Comparison of ENCODE assay signal across 17 cellular contexts in genomic region chr20:53527196-53527595, GRCh38.
A peak's percentile ranks its signal among the peaks of the same experiment; 100 is the strongest.
DNase-seq lines count a peak whose midpoint lies in the region; ATAC-seq, FAIRE-seq and TF ChIP-seq lines count a peak whose summit lies in the region.
"Had no signal": no experiment of that assay in that cellular context is flagged by ENCODE, and none has a peak within 500 bp of the region (broad histone marks: within the 10 kb centered on the region; RNA-seq: fewer than 3 reads in every experiment).

No MANE protein-coding gene starts in this region.

- DNase-seq in AG08395 (ENCODE audit: low spot score): peak; percentile 31
- peak; percentile 34 for DNase-seq in AG20443 (ENCODE audit: low spot score)
- DNase-seq in K562 (ENCODE audit: extremely low read depth in 1 of 4, low spot score in 3 of 4): no peak
- DNase-seq in nephron progenitor cell: no peak
- DNase-seq in gastrocnemius medialis: no peak
- DNase-seq in Kasumi-1 (lab: John Stamatoyannopoulos, UW): no peak
- DNase-seq in activated T-helper 1 cell treated with anti-CD3 and anti-CD28 coated beads, Interleukin-12 subunit alpha, Interleukin-12 subunit beta, Interleukin-2, Interleukin-4 antibody, amounts not matched to agents 30 ng/mL and 10 ng/mL and 1 ng/mL, durations not matched to agents 14 hours and 24 hours and 36 hours (ENCODE audit: low spot score): no peak
- DNase-seq in activated T-cell treated with anti-CD3 and anti-CD28 coated beads, Interleukin-2, amount 50 U/mL, for 4 hours: no peak
- DNase-seq: AML-193; CD8-positive, alpha-beta memory T cell; GF-D8; HCEC 1CT; HFFc6 had no signal

- peaks cover 3 to 23% of the 10 kb centered on the region in 2 experiments; a peak in 3 of 5 replicates for H3K27me3 ChIP-seq in K562 (ENCODE audit: control insufficient read depth in 2 of 2, insufficient read depth in 2 of 2, low read length in 2 of 2)
- no peaks in the 10 kb centered on the region for H3K27me3 ChIP-seq in gastrocnemius medialis
- H3K27me3 ChIP-seq: BLaER1 had no signal

- TF ChIP-seq EP300 in K562 (IDR thresholded peaks at IDR 0.05; ENCODE audit: low read length): no peak

- no peak overlapping the region for H3K4me2 ChIP-seq in K562 (ENCODE audit: insufficient read depth, low read length)
- H3K4me2 ChIP-seq: A549, BLaER1 had no signal

- no peaks in the 10 kb centered on the region for H3K36me3 ChIP-seq in K562 (ENCODE audit: control insufficient read depth, insufficient read depth, low read length)
- no peaks in the 10 kb centered on the region for H3K36me3 ChIP-seq in gastrocnemius medialis
- H3K36me3 ChIP-seq: BLaER1 had no signal

- H3K4me3 ChIP-seq in K562: no peak overlapping the region
- H3K4me3 ChIP-seq in gastrocnemius medialis: no peak overlapping the region
- H3K4me3 ChIP-seq: A549, BLaER1 had no signal

- POLR2A ChIA-PET in K562 (lab: Yijun Ruan, JAX): no interaction called here

- no peak for FAIRE-seq in K562 (lab: Jason Lieb, UNC)
- FAIRE-seq: A549, H1 had no signal

- no peak for TF ChIP-seq CTCF in K562 (IDR thresholded peaks at IDR 0.05 in 2 of 3, conservative IDR thresholded peaks at IDR 0.05 in 1 of 3; ENCODE audit: insufficient read depth in 2 of 3, low read depth in 1 of 3, low read length in 3 of 3)
- no peak for TF ChIP-seq CTCF in nephron progenitor cell (IDR thresholded peaks at IDR 0.05)
- TF ChIP-seq CTCF in gastrocnemius medialis (IDR thresholded peaks at IDR 0.05 in 4 of 5, conservative IDR thresholded peaks at IDR 0.05 in 1 of 5): no peak

- intact Hi-C loops in K562 (cut with micrococcal nuclease): no loop called here
- intact Hi-C loops in gastrocnemius medialis (cut with DNase I; ENCODE audit: low total_unique reads): no loop called here
- intact Hi-C loops in activated T-helper 1 cell treated with anti-CD3 and anti-CD28 coated beads, Interleukin-12 subunit alpha, Interleukin-12 subunit beta, Interleukin-2, Interleukin-4 antibody, amounts not matched to agents 30 ng/mL and 10 ng/mL and 1 ng/mL, durations not matched to agents 14 hours and 24 hours and 36 hours (cut with micrococcal nuclease): no loop called here

- H3K27ac Mint-ChIP-seq in nephron progenitor cell: peak overlapping the region; percentile 46
- H3K27ac Mint-ChIP-seq in activated T-helper 1 cell treated with anti-CD3 and anti-CD28 coated beads, Interleukin-12 subunit alpha, Interleukin-12 subunit beta, Interleukin-2, Interleukin-4 antibody, amounts not matched to agents 30 ng/mL and 10 ng/mL and 1 ng/mL, durations not matched to agents 14 hours and 24 hours and 36 hours: no peak overlapping the region
- H3K27ac Mint-ChIP-seq: CD8-positive, alpha-beta memory T cell; HFFc6 had no signal

- no peaks in the 10 kb centered on the region for H3K36me3 Mint-ChIP-seq in nephron progenitor cell (ENCODE audit: low read depth)
- H3K36me3 Mint-ChIP-seq in activated T-helper 1 cell treated with anti-CD3 and anti-CD28 coated beads, Interleukin-12 subunit alpha, Interleukin-12 subunit beta, Interleukin-2, Interleukin-4 antibody, amounts not matched to agents 30 ng/mL and 10 ng/mL and 1 ng/mL, durations not matched to agents 14 hours and 24 hours and 36 hours (ENCODE audit: low read depth): no peaks in the 10 kb centered on the region
- H3K36me3 Mint-ChIP-seq in activated T-cell treated with anti-CD3 and anti-CD28 coated beads, Interleukin-2, amount 50 U/mL, for 4 hours (ENCODE audit: insufficient read depth): no peaks in the 10 kb centered on the region

- H3K27ac ChIP-seq in K562 (ENCODE audit: extremely low read depth, low read depth, low read length) (no peak overlapping the region), gastrocnemius medialis (no peak overlapping the region)
- H3K27ac ChIP-seq: A549, BLaER1 had no signal

- 10% methylated on average over 8 of the region's 8 CpGs for WGBS in K562 (ENCODE audit: insufficient coverage, low coverage, missing lambda C conversion rate)

- H3K9me3 Mint-ChIP-seq in nephron progenitor cell: no peaks in the 10 kb centered on the region
- H3K9me3 Mint-ChIP-seq in activated T-helper 1 cell treated with anti-CD3 and anti-CD28 coated beads, Interleukin-12 subunit alpha, Interleukin-12 subunit beta, Interleukin-2, Interleukin-4 antibody, amounts not matched to agents 30 ng/mL and 10 ng/mL and 1 ng/mL, durations not matched to agents 14 hours and 24 hours and 36 hours: no peaks in the 10 kb centered on the region
- no peaks in the 10 kb centered on the region for H3K9me3 Mint-ChIP-seq in activated T-cell treated with anti-CD3 and anti-CD28 coated beads, Interleukin-2, amount 50 U/mL, for 4 hours
- H3K9me3 Mint-ChIP-seq: CD8-positive, alpha-beta memory T cell; HFFc6 had no signal

- H3K27me3 Mint-ChIP-seq in nephron progenitor cell (ENCODE audit: low read depth, poor library complexity): peaks cover 8% of the 10 kb centered on the region
- peaks cover 1% of the 10 kb centered on the region for H3K27me3 Mint-ChIP-seq in activated T-helper 1 cell treated with anti-CD3 and anti-CD28 coated beads, Interleukin-12 subunit alpha, Interleukin-12 subunit beta, Interleukin-2, Interleukin-4 antibody, amounts not matched to agents 30 ng/mL and 10 ng/mL and 1 ng/mL, durations not matched to agents 14 hours and 24 hours and 36 hours (ENCODE audit: insufficient read depth)
- H3K27me3 Mint-ChIP-seq in activated T-cell treated with anti-CD3 and anti-CD28 coated beads, Interleukin-2, amount 50 U/mL, for 4 hours (ENCODE audit: low read depth): no peaks in the 10 kb centered on the region

- BruUV-seq in K562 (replicated peaks; lab: Mats Ljungman, UMichigan): no TSS peak

- no peaks in the 10 kb centered on the region for H3K79me2 ChIP-seq in K562 (ENCODE audit: control insufficient read depth, insufficient read depth, low read length)

- no peaks in the 10 kb centered on the region for H4K20me1 ChIP-seq in K562 (replicated peaks; ENCODE audit: control insufficient read depth, insufficient read depth, low read length)
- H4K20me1 ChIP-seq: BLaER1 had no signal

- H3K9me3 ChIP-seq in K562 (replicated peaks; ENCODE audit: control insufficient read depth, insufficient read depth, low read depth, low read length) (no peaks in the 10 kb centered on the region), gastrocnemius medialis (no peaks in the 10 kb centered on the region)
- H3K9me3 ChIP-seq: A549, BLaER1, Caco-2 had no signal

- H2AFZ ChIP-seq in K562 (ENCODE audit: low read depth, low read length): 0 out of 2 replicates have a peak overlapping the region, but pooled peaks have one; percentile 50

- in situ Hi-C loops in K562 (cut with MboI): no loop called here
- in situ Hi-C loops in gastrocnemius medialis (cut with MboI; ENCODE audit: low sequenced_read_pairs in 4 of 4): loop anchor here in 1 of 4 donors (25.0 kb wide), 1 partner anchor 1215 kb away; no protein-coding TSS in a partner anchor

- H3K9me1 ChIP-seq in K562 (ENCODE audit: control insufficient read depth, insufficient read depth, low read length): no peaks in the 10 kb centered on the region

- H3K4me1 ChIP-seq in K562 (replicated peaks in 1 of 2; ENCODE audit: control insufficient read depth in 2 of 2, insufficient read depth in 2 of 2, low read length in 2 of 2) (no peaks in the 10 kb centered on the region), gastrocnemius medialis (no peaks in the 10 kb centered on the region)
- H3K4me1 ChIP-seq: A549, BLaER1, Caco-2 had no signal

- no peak for TF ChIP-seq POLR2A in K562 (conservative IDR thresholded peaks at IDR 0.05)
- no peak for TF ChIP-seq POLR2A in gastrocnemius medialis (IDR thresholded peaks at IDR 0.05)

- H3K9ac ChIP-seq in K562 (ENCODE audit: insufficient read depth in 1 of 2, low read depth in 2 of 2, low read length in 2 of 2): no peak overlapping the region
- H3K9ac ChIP-seq: BLaER1 had no signal

- H3K4me1 Mint-ChIP-seq in nephron progenitor cell: peaks cover 8% of the 10 kb centered on the region
- H3K4me1 Mint-ChIP-seq in activated T-helper 1 cell treated with anti-CD3 and anti-CD28 coated beads, Interleukin-12 subunit alpha, Interleukin-12 subunit beta, Interleukin-2, Interleukin-4 antibody, amounts not matched to agents 30 ng/mL and 10 ng/mL and 1 ng/mL, durations not matched to agents 14 hours and 24 hours and 36 hours (ENCODE audit: low read depth): no peaks in the 10 kb centered on the region
- no peaks in the 10 kb centered on the region for H3K4me1 Mint-ChIP-seq in activated T-cell treated with anti-CD3 and anti-CD28 coated beads, Interleukin-2, amount 50 U/mL, for 4 hours (ENCODE audit: low read depth)
- H3K4me1 Mint-ChIP-seq: CD8-positive, alpha-beta memory T cell had no signal

- CTCF ChIA-PET in K562 (lab: Yijun Ruan, JAX; ENCODE audit: low intra/inter-chr PET ratio): no interaction called here

- peak; percentile 45 for ATAC-seq in K562
- ATAC-seq in gastrocnemius medialis: no peak
- ATAC-seq in activated T-cell treated with anti-CD3 and anti-CD28 coated beads, Interleukin-2, amount 50 U/mL, for 4 hours: no peak
- ATAC-seq: A549 had no signal

- no peak for TF ChIP-seq RAD21 in K562 (CRISPR knock-in tag; conservative IDR thresholded peaks at IDR 0.05 in 1 of 2, IDR thresholded peaks at IDR 0.05 in 1 of 2)

- H3K4me3 Mint-ChIP-seq in nephron progenitor cell: no peak overlapping the region
- H3K4me3 Mint-ChIP-seq in activated T-helper 1 cell treated with anti-CD3 and anti-CD28 coated beads, Interleukin-12 subunit alpha, Interleukin-12 subunit beta, Interleukin-2, Interleukin-4 antibody, amounts not matched to agents 30 ng/mL and 10 ng/mL and 1 ng/mL, durations not matched to agents 14 hours and 24 hours and 36 hours: no peak overlapping the region
- no peak overlapping the region for H3K4me3 Mint-ChIP-seq in activated T-cell treated with anti-CD3 and anti-CD28 coated beads, Interleukin-2, amount 50 U/mL, for 4 hours
- H3K4me3 Mint-ChIP-seq: CD8-positive, alpha-beta memory T cell; HFFc6 had no signal

TF ChIP-seq in K562, 482 proteins besides CTCF, POLR2A, EP300 and RAD21 (continues in another document):
- TF ChIP-seq NR2F6 (CRISPR knock-in tag; IDR thresholded peaks at IDR 0.05) (no peak), ZNF3 (CRISPR knock-in tag; IDR thresholded peaks at IDR 0.05) (no peak), DEAF1 (CRISPR knock-in tag; IDR thresholded peaks at IDR 0.05) (no peak), ASH1L (IDR thresholded peaks at IDR 0.05; ENCODE audit: borderline replicate concordance, low read depth, partially characterized antibody) (no peak), SP2 (IDR thresholded peaks at IDR 0.05; ENCODE audit: extremely low read depth, low read depth, low read length, poor library complexity, severe bottlenecking) (no peak)

Comparison
In these comparisons a context has a peak if more than half of its experiments do, and no peak if none do; other contexts are left out.
1. DNase-seq: peak in AG08395 (single experiment) and AG20443 (single experiment); none in K562 (0 of 4), nephron progenitor cell (single experiment), gastrocnemius medialis (0 of 2), Kasumi-1 (0 of 2), activated T-helper 1 cell treated with anti-CD3 and anti-CD28 coated beads, Interleukin-12 subunit alpha, Interleukin-12 subunit beta, Interleukin-2, Interleukin-4 antibody, amounts not matched to agents 30 ng/mL and 10 ng/mL and 1 ng/mL, durations not matched to agents 14 hours and 24 hours and 36 hours (single experiment) and activated T-cell treated with anti-CD3 and anti-CD28 coated beads, Interleukin-2, amount 50 U/mL, for 4 hours (single experiment).